In genomic region chr11:100687630-100688395, GRCh38 we compare ENCODE assay signal across 8 cellular contexts. TPM values are rescaled to one million over a fixed set of nuclear protein-coding genes. Genes with fewer than 3 reads are reported as not detected.
DNase-seq lines count a peak whose midpoint lies in the region; ATAC-seq and TF ChIP-seq lines count a peak whose summit lies in the region.

No MANE protein-coding gene starts in this region.

- H3K9me3 ChIP-seq in lower lobe of right lung (no peaks in the 10 kb centered on the region), suprapubic skin (no peaks in the 10 kb centered on the region)

- peak; percentile 64 for DNase-seq in NCI-H2171 treated with DMSO at 0.1 percent for 48 hours (lab: John Stamatoyannopoulos, UW)
- DNase-seq in NCI-H2171 (lab: John Stamatoyannopoulos, UW) = no peak
- DNase-seq in HuH-7 (ENCODE audit: low spot score) = peak; percentile 77
- DNase-seq in SW480 (ENCODE audit: low spot score) = peak; percentile 84
- no peak for DNase-seq in effector memory CD8-positive, alpha-beta T cell
- DNase-seq in lower lobe of right lung = peak; percentile 54
- DNase-seq in suprapubic skin (ENCODE audit: low spot score in 2 of 2) = peak in 1 of 2 donors; percentile 65

- H3K9me3 Mint-ChIP-seq in effector memory CD8-positive, alpha-beta T cell = peaks cover 0 to 7% of the 10 kb centered on the region in 2 donors

- WGBS in suprapubic skin = under 1% methylated on average over 12 of the region's 24 CpGs

- no peaks in the 10 kb centered on the region for H3K36me3 Mint-ChIP-seq in effector memory CD8-positive, alpha-beta T cell (ENCODE audit: insufficient read depth)

- no peak for TF ChIP-seq POLR2A in suprapubic skin (IDR thresholded peaks at IDR 0.05)

- H3K36me3 ChIP-seq in lower lobe of right lung = no peaks in the 10 kb centered on the region
- H3K36me3 ChIP-seq in suprapubic skin = no peaks in the 10 kb centered on the region

- H3K27ac Mint-ChIP-seq in effector memory CD8-positive, alpha-beta T cell = peak overlapping the region in 1 of 2 donors; percentile 72

- H3K4me3 ChIP-seq in lower lobe of right lung = peak overlapping the region; percentile 64
- H3K4me3 ChIP-seq in suprapubic skin = peak overlapping the region; percentile 87

- TF ChIP-seq CTCF in lower lobe of right lung (IDR thresholded peaks at IDR 0.05) (peak; percentile 50), suprapubic skin (IDR thresholded peaks at IDR 0.05) (peak; percentile 49 to 58)

- intact Hi-C loops in lower lobe of right lung (cut with DNase I) = no loop called here

- peaks cover 4% of the 10 kb centered on the region for H3K27me3 ChIP-seq in lower lobe of right lung (ENCODE audit: low read depth)
- no peaks in the 10 kb centered on the region for H3K27me3 ChIP-seq in suprapubic skin

- no peak for TF ChIP-seq EP300 in suprapubic skin (IDR thresholded peaks at IDR 0.05)

- H3K27me3 Mint-ChIP-seq in effector memory CD8-positive, alpha-beta T cell = peaks cover 11 to 22% of the 10 kb centered on the region in 2 donors

- H3K27ac ChIP-seq in lower lobe of right lung (peak overlapping the region; percentile 71), suprapubic skin (peak overlapping the region; percentile 90)

- peak; percentile 76 for ATAC-seq in GM21723 (IDR thresholded peaks at IDR 0.05; ENCODE audit: unreplicated experiment)
- ATAC-seq in effector memory CD8-positive, alpha-beta T cell (replicated peaks) = peak; percentile 12
- ATAC-seq in lower lobe of right lung = peak; percentile 78 to 81

- H3K4me3 Mint-ChIP-seq in effector memory CD8-positive, alpha-beta T cell = peak overlapping the region; percentile 59 to 68

- H3K4me1 Mint-ChIP-seq in effector memory CD8-positive, alpha-beta T cell (ENCODE audit: low read depth in 2 of 2) = peaks cover 0 to 3% of the 10 kb centered on the region in 2 donors

- peaks cover 6% of the 10 kb centered on the region for H3K4me1 ChIP-seq in lower lobe of right lung
- H3K4me1 ChIP-seq in suprapubic skin = peaks cover 50% of the 10 kb centered on the region

RNA-seq across cellular contexts. Expression of gene ARHGAP42, which starts 0.7 kb away (rescaled TPM):
- total RNA-seq in lower lobe of right lung (16.3 TPM), suprapubic skin (10 to 100 TPM; 12.4 to 18.4 (median 14.4) TPM)

Comparison
In these comparisons a context has a peak if more than half of its experiments do, and no peak if none do; other contexts are left out.
1. DNase-seq: peak in NCI-H2171 treated with DMSO at 0.1 percent for 48 hours (single experiment), HuH-7 (single experiment), SW480 (single experiment) and lower lobe of right lung (single experiment); none in NCI-H2171 (single experiment) and effector memory CD8-positive, alpha-beta T cell (0 of 3).
2. ATAC-seq: peak in every context shown above with its lines; median percentile 80 in lower lobe of right lung; 76 in GM21723; 12 in effector memory CD8-positive, alpha-beta T cell.